ENCODE assay signal across 8 cellular contexts in genomic region chr3:38164966-38165721, GRCh38. TPM values are rescaled to one million over a fixed set of nuclear protein-coding genes. Genes with fewer than 3 reads are reported as not detected.
DNase-seq lines count a peak whose midpoint lies in the region; TF ChIP-seq lines count a peak whose summit lies in the region.

Gene OXSR1, plus strand, starts transcription at chr3:38165537. Its CDS starts 340 bp downstream, at chr3:38165877.

- peak within 1 kb of the TSS; percentile 98 for H3K27ac ChIP-seq in effector memory CD4-positive, alpha-beta T cell (ENCODE audit: insufficient read depth, low read length, poor library complexity, severe bottlenecking)

- no peaks in the 10 kb centered on the region for H3K27me3 ChIP-seq in effector memory CD4-positive, alpha-beta T cell (replicated peaks; ENCODE audit: control insufficient read depth, insufficient read depth, low read length, poor library complexity, severe bottlenecking)

- peak; percentile 98 for DNase-seq in CMK (ENCODE audit: low read depth)
- peak; percentile 95 for DNase-seq in GM20000 (ENCODE audit: low spot score)
- DNase-seq in HT1080 (ENCODE audit: low read depth) = peak; percentile 100
- peak; percentile 100 for DNase-seq in NOMO-1 treated with DMSO at 0.1 percent for 48 hours (lab: John Stamatoyannopoulos, UW; ENCODE audit: unreplicated experiment)
- DNase-seq in activated CD8-positive, alpha-beta memory T cell treated with anti-CD3 and anti-CD28 coated beads for 4 hours (ENCODE audit: low read depth in 2 of 2) = peak; percentile 95 to 96
- peak; percentile 94 to 97 (median 94) for DNase-seq in effector memory CD4-positive, alpha-beta T cell
- peak; percentile 100 for DNase-seq in lung microvascular endothelial cell (ENCODE audit: low read depth in 2 of 2)
- DNase-seq in stimulated activated CD4-positive, alpha-beta T cell treated with anti-CD3 and anti-CD28 coated beads, TNF-alpha, amount 100 ng/mL, for 48 hours (ENCODE audit: low read depth in 3 of 3) = peak; percentile 92 to 95 (median 93)

- no peaks in the 10 kb centered on the region for H3K9me3 ChIP-seq in effector memory CD4-positive, alpha-beta T cell (ENCODE audit: control insufficient read depth, low read length)

- TF ChIP-seq CTCF in GM20000 (IDR thresholded peaks at IDR 0.05; ENCODE audit: extremely low read depth, missing control alignments) = no peak

- H3K36me3 ChIP-seq in effector memory CD4-positive, alpha-beta T cell (ENCODE audit: control insufficient read depth, insufficient read depth, low read length) = no peaks in the 10 kb centered on the region

- H3K4me1 ChIP-seq in effector memory CD4-positive, alpha-beta T cell (ENCODE audit: control insufficient read depth, insufficient read depth, low read length, poor library complexity, severe bottlenecking) = peaks cover 10% of the 10 kb centered on the region

- H3K4me3 ChIP-seq in effector memory CD4-positive, alpha-beta T cell (ENCODE audit: insufficient read depth, low read depth, low read length, poor library complexity, severe bottlenecking) = peak within 1 kb of the TSS; percentile 94

RNA-seq across cellular contexts. Expression of gene OXSR1, which starts in this region (rescaled TPM):
- total RNA-seq in HT1080 (2014; rRNA removed; shearing (Covaris generic)) = 28.5 and 35.6 TPM in 2 replicates
- polyA plus RNA-seq in HT1080 (2015; cell fraction: cytosol; rRNA removed) = 43.6 and 49.9 TPM in 2 replicates
- polyA plus RNA-seq in HT1080 (2015; cell fraction: nucleus; rRNA removed) = 69.9 and 71.9 TPM in 2 replicates
- total RNA-seq in lung microvascular endothelial cell = 24.0 and 32.1 TPM in 2 replicates

Comparison
In these comparisons a context has a peak if more than half of its experiments do, and no peak if none do; other contexts are left out.
1. Peak in every context shown above with its lines: DNase-seq, H3K4me3 ChIP-seq and H3K27ac ChIP-seq.